In the genomic region with DNA sequence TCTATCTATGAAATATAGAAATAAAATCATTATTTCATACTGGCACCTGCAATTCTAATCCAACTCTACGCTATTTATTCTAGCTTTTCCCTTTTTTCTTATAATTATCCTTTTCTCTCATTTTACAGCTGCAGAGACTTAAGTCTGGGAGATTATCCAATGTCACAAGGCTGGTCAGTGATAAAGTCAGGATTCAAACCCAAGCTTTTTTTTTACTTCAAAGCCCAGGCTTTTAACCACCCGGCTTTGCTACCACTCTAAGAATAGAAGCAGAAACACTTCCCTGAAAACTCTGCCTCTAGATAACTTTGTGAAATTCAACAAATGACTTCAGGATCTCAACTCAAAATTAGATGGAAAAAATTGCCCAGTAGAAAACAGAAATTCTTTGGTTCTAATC, we compare ENCODE assay signal across 29 cellular contexts.
"Had no signal": no experiment of that assay in that cellular context is flagged by ENCODE, and none has a peak within 500 bp of the region (broad histone marks: within the 10 kb centered on the region; RNA-seq: fewer than 3 reads in every experiment).

No MANE protein-coding gene starts in this region.

- H3K36me3 ChIP-seq: neutrophil, pancreas, prostate gland, right atrium auricular region, right lobe of liver, sigmoid colon, stomach, thoracic aorta, thyroid gland, transverse colon, upper lobe of right lung, vagina had no signal

- ATAC-seq: naive thymus-derived CD8-positive, alpha-beta T cell; natural killer cell treated with Interleukin-12 subunit alpha and Interleukin-12 subunit beta and Interleukin-15 and Interleukin-18, amount 100 ng/mL, for 72 hours; pancreas; right lobe of liver; stimulated activated effector memory CD8-positive, alpha-beta T cell treated with anti-CD3 and anti-CD28 coated beads, Interleukin-12 subunit alpha, Interleukin-12 subunit beta, amount 100 ng/mL, for 72 hours; stimulated activated naive B cell treated with anti-CD40 and anti-IgM and Interleukin-4, amounts not matched to agents 10 μg/mL and 1 μg/mL and 100 μg/mL, for 72 hours; upper lobe of right lung had no signal

- H3K27me3 Mint-ChIP-seq: naive B cell; naive thymus-derived CD8-positive, alpha-beta T cell; natural killer cell treated with Interleukin-12 subunit alpha and Interleukin-12 subunit beta and Interleukin-15 and Interleukin-18, amount 100 ng/mL, for 72 hours; stimulated activated naive B cell treated with anti-CD40 and anti-IgM and Interleukin-4, amounts not matched to agents 10 μg/mL and 1 μg/mL and 100 μg/mL, for 72 hours; stimulated activated naive CD8-positive, alpha-beta T cell treated with anti-CD3 and anti-CD28 coated beads, Interleukin-15, Interleukin-2, amounts not matched to agents 100 ng/mL and 50 ng/mL, for 24 hours; type B pancreatic cell had no signal

- H3K36me3 Mint-ChIP-seq: naive B cell; naive thymus-derived CD8-positive, alpha-beta T cell; stimulated activated effector memory CD8-positive, alpha-beta T cell treated with anti-CD3 and anti-CD28 coated beads, Interleukin-12 subunit alpha, Interleukin-12 subunit beta, amount 100 ng/mL, for 72 hours; stimulated activated naive B cell treated with anti-CD40 and anti-IgM and Interleukin-4, amounts not matched to agents 10 μg/mL and 1 μg/mL and 100 μg/mL, for 72 hours; type B pancreatic cell had no signal

- H3K9me3 Mint-ChIP-seq: type B pancreatic cell had no signal

- H3K27ac Mint-ChIP-seq: naive B cell; naive thymus-derived CD8-positive, alpha-beta T cell; natural killer cell treated with Interleukin-12 subunit alpha and Interleukin-12 subunit beta and Interleukin-15 and Interleukin-18, amount 100 ng/mL, for 72 hours; nephron progenitor cell; stimulated activated effector memory CD8-positive, alpha-beta T cell treated with anti-CD3 and anti-CD28 coated beads, Interleukin-12 subunit alpha, Interleukin-12 subunit beta, amount 100 ng/mL, for 72 hours; stimulated activated naive B cell treated with anti-CD40 and anti-IgM and Interleukin-4, amounts not matched to agents 10 μg/mL and 1 μg/mL and 100 μg/mL, for 72 hours; stimulated activated naive CD8-positive, alpha-beta T cell treated with anti-CD3 and anti-CD28 coated beads, Interleukin-15, Interleukin-2, amounts not matched to agents 100 ng/mL and 50 ng/mL, for 24 hours; type B pancreatic cell had no signal

- DNase-seq: naive B cell; naive thymus-derived CD8-positive, alpha-beta T cell; nephron progenitor cell; nucleus accumbens; pancreas; retina; right lobe of liver; sigmoid colon; stimulated activated CD4-positive, alpha-beta T cell treated with anti-CD3 and anti-CD28 coated beads, Interleukin-15, amount 100 ng/mL, for 24 hours; stimulated activated CD4-positive, alpha-beta T cell treated with anti-CD3 and anti-CD28 coated beads, Interleukin-2, amount 100 ng/mL, for 24 hours; stimulated activated CD4-positive, alpha-beta T cell treated with anti-CD3 and anti-CD28 coated beads, Interleukin-2, amount 100 ng/mL, for 48 hours; stimulated activated CD4-positive, alpha-beta T cell treated with anti-CD3 and anti-CD28 coated beads, Interleukin-4, amount 100 ng/mL, for 24 hours; stimulated activated naive B cell treated with anti-CD40 and anti-IgM and Interleukin-4, amounts not matched to agents 10 μg/mL and 1 μg/mL and 100 μg/mL, for 72 hours; stimulated activated naive CD4-positive, alpha-beta T cell treated with Interleukin-2 at 50 U/mL for 16 hours; stomach; thyroid gland; transverse colon; upper lobe of right lung had no signal

- H3K9me3 ChIP-seq: neutrophil, pancreas, prostate gland, right atrium auricular region, right lobe of liver, sigmoid colon, thoracic aorta, thyroid gland, transverse colon, upper lobe of right lung, vagina had no signal

- H3K4me3 Mint-ChIP-seq: naive B cell; naive thymus-derived CD8-positive, alpha-beta T cell; natural killer cell treated with Interleukin-12 subunit alpha and Interleukin-12 subunit beta and Interleukin-15 and Interleukin-18, amount 100 ng/mL, for 72 hours; nephron progenitor cell; neural crest cell; stimulated activated effector memory CD8-positive, alpha-beta T cell treated with anti-CD3 and anti-CD28 coated beads, Interleukin-12 subunit alpha, Interleukin-12 subunit beta, amount 100 ng/mL, for 72 hours; stimulated activated naive B cell treated with anti-CD40 and anti-IgM and Interleukin-4, amounts not matched to agents 10 μg/mL and 1 μg/mL and 100 μg/mL, for 72 hours; stimulated activated naive CD8-positive, alpha-beta T cell treated with anti-CD3 and anti-CD28 coated beads, Interleukin-15, Interleukin-2, amounts not matched to agents 100 ng/mL and 50 ng/mL, for 24 hours; type B pancreatic cell had no signal

- H3K27ac ChIP-seq: neutrophil, pancreas, prostate gland, right atrium auricular region, right lobe of liver, sigmoid colon, skin epidermis, stomach, thoracic aorta, thyroid gland, transverse colon, upper lobe of right lung, vagina had no signal

- H3K27me3 ChIP-seq: neutrophil, pancreas, right atrium auricular region, right lobe of liver, sigmoid colon, stomach, thyroid gland, transverse colon, upper lobe of right lung, vagina had no signal

- H3K4me1 ChIP-seq: pancreas, prostate gland, right atrium auricular region, right lobe of liver, sigmoid colon, stomach, thyroid gland, transverse colon, upper lobe of right lung, vagina had no signal

- H3K4me3 ChIP-seq: pancreas, prostate gland, right atrium auricular region, right lobe of liver, sigmoid colon, skin epidermis, stomach, thoracic aorta, thyroid gland, transverse colon, upper lobe of right lung, vagina had no signal

- H3K4me1 Mint-ChIP-seq: naive B cell; naive thymus-derived CD8-positive, alpha-beta T cell; nephron progenitor cell; neural crest cell; stimulated activated effector memory CD8-positive, alpha-beta T cell treated with anti-CD3 and anti-CD28 coated beads, Interleukin-12 subunit alpha, Interleukin-12 subunit beta, amount 100 ng/mL, for 72 hours; stimulated activated naive B cell treated with anti-CD40 and anti-IgM and Interleukin-4, amounts not matched to agents 10 μg/mL and 1 μg/mL and 100 μg/mL, for 72 hours had no signal
